ENCODE assay signal across 8 cellular contexts in the genomic region with DNA sequence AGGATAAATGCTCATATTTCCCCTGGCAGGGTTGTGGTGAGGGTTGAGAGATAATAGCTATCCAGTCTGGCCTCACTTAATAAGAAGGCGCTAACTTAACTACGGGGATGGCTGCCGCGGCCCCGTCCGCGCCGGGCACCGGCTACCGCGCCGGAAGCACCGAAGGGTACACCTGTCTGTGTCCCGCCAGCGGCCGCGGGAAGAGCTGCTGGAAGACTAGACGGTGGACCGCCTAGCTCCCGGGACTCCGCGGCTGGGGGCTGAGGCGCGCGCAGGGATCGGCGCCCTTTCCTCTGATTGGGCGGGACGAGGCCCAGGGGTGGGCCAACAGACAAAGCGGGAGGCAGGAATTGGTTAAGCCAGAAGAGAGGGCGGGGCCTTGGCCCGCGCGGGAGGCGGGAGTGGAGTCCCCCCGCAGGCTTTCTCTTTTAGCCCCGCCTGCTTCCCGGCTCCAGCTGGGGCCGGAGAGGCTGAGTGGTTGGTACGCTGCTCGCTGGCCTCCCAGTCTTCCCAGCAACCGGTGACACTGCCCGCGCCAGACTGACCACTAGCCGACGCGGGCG. TPM values are rescaled to one million over a fixed set of nuclear protein-coding genes. Genes with fewer than 3 reads are reported as not detected.
DNase-seq lines count a peak whose midpoint lies in the region; ATAC-seq and FAIRE-seq lines count a peak whose summit lies in the region.

A gene (plus strand): TSS at position 431 of the 563 bp plus-strand sequence. CDS start 9,051 bp downstream, outside the sequence.

- peak within 1 kb of the TSS; percentile 99 for H3K27ac ChIP-seq in angular gyrus (ENCODE audit: low read depth, low read length)

- ATAC-seq in HG02973 (IDR thresholded peaks at IDR 0.05; ENCODE audit: unreplicated experiment) (peak; percentile 82), left ventricle myocardium superior (peak; percentile 90)

- FAIRE-seq in GM18507 (lab: Jason Lieb, UNC) (peak; percentile 85), urothelium cell line (lab: Jason Lieb, UNC) (no peak)

- intact Hi-C loops in T-helper 2 cell treated with Interferon-gamma antibody and Interleukin-4, amounts not matched to agents 100 ng/mL and 5 ng/mL, for 36 hours (cut with micrococcal nuclease), result loop anchor here (1.0 kb wide), 4 partner anchors 12 to 68 kb away; a partner anchor contains a TSS
- intact Hi-C loops in left ventricle myocardium superior (cut with micrococcal nuclease), result no loop called here

- DNase-seq in GM18507 (ENCODE audit: extremely low spot score, insufficient read length, low read depth), result peak; percentile 84
- peak; percentile 97 for DNase-seq in NCI-H1930 (lab: John Stamatoyannopoulos, UW)
- peak; percentile 99 for DNase-seq in left ventricle myocardium superior
- DNase-seq in pulmonary artery endothelial cell (ENCODE audit: low read depth, low spot score), result peak; percentile 91
- peak; percentile 91 for DNase-seq in urothelium cell line (ENCODE audit: low spot score)

RNA-seq across cellular contexts. Expression of the gene that starts here (rescaled TPM):
- total RNA-seq in T-helper 2 cell treated with Interferon-gamma antibody and Interleukin-4, amounts not matched to agents 100 ng/mL and 5 ng/mL, for 36 hours, result 48.8 and 49.8 TPM in 2 replicates
- total RNA-seq in left ventricle myocardium superior, result 45.5 TPM
- 21.5 and 21.7 TPM in 2 replicates for total RNA-seq in pulmonary artery endothelial cell

Comparison
In these comparisons a context has a peak if more than half of its experiments do, and no peak if none do; other contexts are left out.
1. Peak in every context shown above with its lines: DNase-seq, ATAC-seq and H3K27ac ChIP-seq.